21 cellular contexts compared by ENCODE assay signal in the genomic region with DNA sequence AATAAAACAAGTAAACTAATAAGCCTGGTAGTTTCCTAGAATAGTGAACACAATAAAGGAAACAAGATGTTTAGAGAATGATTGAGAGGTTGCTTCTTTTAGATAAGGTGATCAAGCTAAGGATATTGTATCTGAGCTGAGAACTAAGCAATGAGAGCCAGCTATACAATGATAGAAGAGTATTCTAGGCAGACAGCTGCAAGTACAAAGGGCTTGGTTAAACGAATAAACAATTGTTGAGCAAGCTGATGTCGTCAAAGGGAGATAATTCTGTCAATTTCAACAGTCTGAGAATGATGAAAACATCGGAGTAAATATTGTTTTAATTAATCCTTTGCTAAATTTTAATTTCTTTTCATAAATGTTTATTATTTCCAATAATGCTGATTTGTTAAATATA. TPM values are rescaled to one million over a fixed set of nuclear protein-coding genes. Genes with fewer than 3 reads are reported as not detected.
DNase-seq lines count a peak whose midpoint lies in the region; ATAC-seq, FAIRE-seq and TF ChIP-seq lines count a peak whose summit lies in the region.
"Had no signal": no experiment of that assay in that cellular context is flagged by ENCODE, and none has a peak within 500 bp of the region (broad histone marks: within the 10 kb centered on the region; RNA-seq: fewer than 3 reads in every experiment).

No MANE protein-coding gene starts in this region.

- TF ChIP-seq EP300 in A549 (IDR thresholded peaks at IDR 0.05) = no peak

- no peaks in the 10 kb centered on the region for H3K36me3 ChIP-seq in right lobe of liver
- H3K36me3 ChIP-seq: BE2C had no signal

- FAIRE-seq in A549 (lab: Jason Lieb, UNC) (peak; percentile 54), GM12891 (lab: Jason Lieb, UNC) (no peak)
- FAIRE-seq: H54, HTR-8/SVneo had no signal

- 3% methylated on average over 3 of the region's 3 CpGs for WGBS in A549 (ENCODE audit: missing lambda C conversion rate)
- WGBS in right lobe of liver (ENCODE audit: insufficient coverage, low coverage, low lambda C conversion rate, missing lambda C conversion rate) = 34% methylated on average over 3 of the region's 3 CpGs

- no peak overlapping the region for H3K4me2 ChIP-seq in A549
- H3K4me2 ChIP-seq: GM23338 had no signal

- TF ChIP-seq POLR2A in A549 (IDR thresholded peaks at IDR 0.05; ENCODE audit: low read length) = no peak
- no peak for TF ChIP-seq POLR2A in right lobe of liver (IDR thresholded peaks at IDR 0.05)
- no peak for TF ChIP-seq POLR2A in GM12891 (IDR thresholded peaks at IDR 0.05; ENCODE audit: low read depth, low read length)

- CTCF ChIA-PET in A549 (lab: Yijun Ruan, JAX) = interaction anchor here (1.7 to 2.7 kb wide), 2 partner anchors 86 to 473 kb away, joined by 6 to 12 read pairs; a partner anchor contains a TSS

- H3K27ac ChIP-seq in A549 (no peak overlapping the region), right lobe of liver (peak overlapping the region; percentile 14 to 88 (median 77))

- H3K4me3 ChIP-seq in A549 = no peak overlapping the region
- H3K4me3 ChIP-seq in right lobe of liver = no peak overlapping the region
- H3K4me3 ChIP-seq: GM23338 had no signal

- no peak for ATAC-seq in A549
- ATAC-seq in right lobe of liver = peak; percentile 83 to 90 (median 85)
- ATAC-seq: GM23338 had no signal

- POLR2A ChIA-PET in A549 (lab: Yijun Ruan, JAX) = no interaction called here

- H3K27me3 ChIP-seq in right lobe of liver = no peaks in the 10 kb centered on the region

- TF ChIP-seq CTCF in A549 (IDR thresholded peaks at IDR 0.05) = no peak
- no peak for TF ChIP-seq CTCF in right lobe of liver (IDR thresholded peaks at IDR 0.05)

- intact Hi-C loops in right lobe of liver (cut with DNase I) = no loop called here

- H3K9me3 ChIP-seq in A549 (no peaks in the 10 kb centered on the region), right lobe of liver (no peaks in the 10 kb centered on the region)
- H3K9me3 ChIP-seq: BE2C had no signal

- TF ChIP-seq RAD21 in A549 (conservative IDR thresholded peaks at IDR 0.05 in 1 of 2, IDR thresholded peaks at IDR 0.05 in 1 of 2) = no peak

- H3K4me1 ChIP-seq in A549 (no peaks in the 10 kb centered on the region), right lobe of liver (peaks cover 0 to 24% (median 7%) of the 10 kb centered on the region in 4 donors)
- H3K4me1 ChIP-seq: BE2C had no signal

- peak; percentile 5 for DNase-seq in NCI-H345 (lab: John Stamatoyannopoulos, UW)
- no peak for DNase-seq in NCI-H345 treated with DMSO at 0.1 percent for 48 hours (lab: John Stamatoyannopoulos, UW; ENCODE audit: unreplicated experiment)
- no peak for DNase-seq in A549 (ENCODE audit: low read depth in 1 of 2, low spot score in 1 of 2)
- DNase-seq in NCI-H774 (lab: John Stamatoyannopoulos, UW) = peak; percentile 15
- no peak for DNase-seq in right lobe of liver
- DNase-seq in GM12891 (ENCODE audit: insufficient read length, low spot score) = no peak
- no peak for DNase-seq in NOMO-1 treated with DMSO at 0.1 percent for 48 hours (lab: John Stamatoyannopoulos, UW; ENCODE audit: unreplicated experiment)
- DNase-seq: ACHN; BE2C; C1 segment of cervical spinal cord; CD4-positive, CD25-positive, alpha-beta regulatory T cell; CD8-positive, alpha-beta memory T cell; COR-L47; DMS 273 treated with DMSO at 0.1 percent for 48 hours; DMS79; GDM1; HCEC 1CT had no signal

TF ChIP-seq in A549, 52 proteins besides CTCF, POLR2A, EP300 and RAD21:
- no peak for TF ChIP-seq EHMT2 (IDR thresholded peaks at IDR 0.05; ENCODE audit: low read depth)
- no peak for TF ChIP-seq POLR2AphosphoS2 (conservative IDR thresholded peaks at IDR 0.05; ENCODE audit: low read length)
- TF ChIP-seq, protein P1, sequence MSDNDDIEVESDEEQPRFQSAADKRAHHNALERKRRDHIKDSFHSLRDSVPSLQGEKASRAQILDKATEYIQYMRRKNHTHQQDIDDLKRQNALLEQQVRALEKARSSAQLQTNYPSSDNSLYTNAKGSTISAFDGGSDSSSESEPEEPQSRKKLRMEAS (IDR thresholded peaks at IDR 0.05) = no peak
- TF ChIP-seq NPAS2 (CRISPR knock-in tag; IDR thresholded peaks at IDR 0.05; ENCODE audit: borderline replicate concordance) = no peak

TF ChIP-seq in GM12891, 5 proteins besides CTCF, POLR2A, EP300 and RAD21:
- TF ChIP-seq SPI1 (IDR thresholded peaks at IDR 0.05; ENCODE audit: low read depth, low read length) (no peak), PAX5 (IDR thresholded peaks at IDR 0.05; ENCODE audit: insufficient read depth, low read length, severe bottlenecking) (no peak), TAF1 (IDR thresholded peaks at IDR 0.05; ENCODE audit: low read depth, low read length) (no peak), POLR2AphosphoS5 (IDR thresholded peaks at IDR 0.05; ENCODE audit: low read depth, low read length) (no peak), POU2F2 (IDR thresholded peaks at IDR 0.05; ENCODE audit: low read depth, low read length) (no peak)

RNA-seq across cellular contexts. Expression of a gene that starts 5.5 kb away (rescaled TPM):
- polyA plus RNA-seq in A549 (2011; rRNA removed) = 75.5 and 99.8 TPM in 2 replicates
- polyA plus RNA-seq in A549 (2012; cell fraction: cytosol; rRNA removed) = 50.8 and 51.2 TPM in 2 replicates
- 33.0 and 38.9 TPM in 2 replicates for polyA plus RNA-seq in A549 (2012; cell fraction: nucleus; rRNA removed)
- polyA plus RNA-seq in A549 (2017; fragmentation: RNase III; extraction: RNeasy Plus Mini Kit Qiagen cat#74134 plus additional on column Dnase treatment) = 95.2 to 107 TPM (median 98.7 TPM) in 3 replicates
- polyA minus RNA-seq in A549 (2011; rRNA and poly(A)+ RNA removed) = 32.7 and 34.7 TPM in 2 replicates
- total RNA-seq in right lobe of liver = 100 to 1,000 TPM in 5 of 6 experiments, 10 to 100 TPM in 1; 95.0 to 126 (median 114) TPM
- polyA plus RNA-seq in GM12891 (2012; ENCODE audit: low read depth, missing spikeins) = 88.6 TPM

RNA-seq across cellular contexts. Expression of a gene that starts 7.2 kb away (rescaled TPM):
- 0.47 and 1.3 TPM in 2 replicates for polyA plus RNA-seq in A549 (2011; rRNA removed)
- polyA plus RNA-seq in A549 (2012; cell fraction: cytosol; rRNA removed) = 0.20 and 0.29 TPM in 2 replicates
- 0.07 and 0.31 TPM in 2 replicates for polyA plus RNA-seq in A549 (2012; cell fraction: nucleus; rRNA removed)
- polyA plus RNA-seq in A549 (2017; fragmentation: RNase III; extraction: RNeasy Plus Mini Kit Qiagen cat#74134 plus additional on column Dnase treatment) = 0.30 to 0.36 TPM (median 0.35 TPM) in 3 replicates
- 0.45 TPM in 1 of 2 replicates, not detected in the other for polyA minus RNA-seq in A549 (2011; rRNA and poly(A)+ RNA removed)
- total RNA-seq in right lobe of liver = 10 to 100 TPM; 25.4 to 57.3 (median 28.3) TPM
- 7.0 TPM for polyA plus RNA-seq in GM12891 (2012; ENCODE audit: low read depth, missing spikeins)
- total RNA-seq: A172; CD4-positive, CD25-positive, alpha-beta regulatory T cell; GM23338 had no signal

Comparison
In these comparisons a context has a peak if more than half of its experiments do, and no peak if none do; other contexts are left out.
1. DNase-seq: peak in NCI-H345 (single experiment) and NCI-H774 (single experiment); none in NCI-H345 treated with DMSO at 0.1 percent for 48 hours (single experiment), A549 (0 of 2), right lobe of liver (0 of 3), GM12891 (single experiment) and NOMO-1 treated with DMSO at 0.1 percent for 48 hours (single experiment).
2. ATAC-seq: peak in right lobe of liver (4 of 4); none in A549 (0 of 2).
3. H3K27ac ChIP-seq: peak in right lobe of liver (3 of 3); none in A549 (0 of 2).